In the genomic region with DNA sequence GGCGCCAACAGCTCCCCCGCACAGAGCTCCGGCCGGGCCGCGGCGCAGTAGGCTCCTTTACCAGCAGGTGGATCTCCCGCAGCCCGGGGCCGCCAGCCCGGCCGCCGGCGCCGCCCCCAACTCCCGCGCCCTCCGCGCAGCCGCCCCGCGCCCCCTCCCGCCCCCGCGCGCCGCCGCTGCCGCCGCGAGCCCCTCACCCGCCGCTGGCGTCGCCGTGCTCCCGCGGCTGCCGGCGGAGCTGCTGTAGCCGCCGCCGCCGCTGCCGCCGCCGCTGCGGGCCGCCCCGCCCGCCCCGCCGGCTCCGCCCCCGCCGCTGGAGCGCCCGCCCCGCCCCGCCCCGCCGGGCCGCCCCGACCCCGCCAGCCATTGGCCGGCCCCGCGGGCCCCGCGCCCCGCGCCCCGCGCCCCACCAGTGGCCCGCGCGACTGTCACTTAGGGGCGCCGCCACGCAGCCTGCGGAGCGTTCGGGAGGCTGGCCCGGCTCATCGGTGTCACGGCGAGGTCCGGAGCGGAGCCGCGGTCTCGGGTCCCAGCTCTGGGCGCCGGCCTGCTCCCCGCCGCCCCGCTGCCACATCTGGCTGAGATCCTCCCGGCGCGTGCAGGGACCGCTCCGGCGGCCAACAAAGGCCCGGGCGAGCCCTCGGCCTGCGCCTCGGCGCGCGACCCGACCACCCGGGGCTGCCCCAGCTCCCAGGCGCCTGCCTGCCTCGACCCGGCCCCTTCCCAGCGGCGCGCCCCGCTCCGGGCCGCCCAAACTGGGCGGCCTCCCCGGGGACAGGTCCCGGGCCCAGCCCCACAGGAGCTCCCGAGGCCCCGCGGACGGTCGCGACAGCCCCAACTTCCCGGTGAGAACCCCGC, we compare ENCODE assay signal across 8 cellular contexts. TPM values are rescaled to one million over a fixed set of nuclear protein-coding genes. Genes with fewer than 3 reads are reported as not detected.
A peak's percentile ranks its signal among the peaks of the same experiment; 100 is the strongest.
DNase-seq lines count a peak whose midpoint lies in the region; ATAC-seq and TF ChIP-seq lines count a peak whose summit lies in the region.

Gene MGAT4A, minus strand, starts transcription at position 282 of the 858 bp plus-strand sequence. CDS start 4,800 bp downstream, outside the sequence.

- H3K9me3 ChIP-seq in ES-I3 (ENCODE audit: control insufficient read depth, insufficient read depth, low read length) (no peaks in the 10 kb centered on the region), spleen (no peaks in the 10 kb centered on the region)

- H3K36me3 ChIP-seq in ES-I3 (ENCODE audit: insufficient read depth, low read length) (no peaks in the 10 kb centered on the region), brain microvascular endothelial cell (replicated peaks) (no peaks in the 10 kb centered on the region), spleen (peaks cover 0 to 4% (median 0%) of the 10 kb centered on the region in 6 donors)

- peak in 1 of 3 donors; percentile 63 for TF ChIP-seq POLR2A in spleen (IDR thresholded peaks at IDR 0.05)

- H3K27me3 ChIP-seq in brain microvascular endothelial cell (replicated peaks): peaks cover 14% of the 10 kb centered on the region
- H3K27me3 ChIP-seq in spleen (replicated peaks in 1 of 7): no peaks in the 10 kb centered on the region

- H3K9ac ChIP-seq in ES-I3 (ENCODE audit: low read depth, low read length): peak within 1 kb of the TSS; percentile 71

- WGBS in spleen, 5 donors: 0 to 1% (median 1%) methylated on average over 31 to 133 of the region's 133 CpGs

- no peak for TF ChIP-seq CTCF in brain microvascular endothelial cell (IDR thresholded peaks at IDR 0.05; ENCODE audit: low read depth, low read length, missing control alignments)
- TF ChIP-seq CTCF in spleen (IDR thresholded peaks at IDR 0.05 in 8 of 11, conservative IDR thresholded peaks at IDR 0.05 in 3 of 11): no peak

- intact Hi-C loops in spleen (cut with DNase I; ENCODE audit: low total_unique reads): no loop called here

- H3K4me1 ChIP-seq in ES-I3 (ENCODE audit: insufficient read depth, low read length): peaks cover 3% of the 10 kb centered on the region; the same call in 1 of the 2 replicates
- H3K4me1 ChIP-seq in spleen: peaks cover 21 to 88% (median 60%) of the 10 kb centered on the region in 6 donors

- H3K4me3 ChIP-seq in brain microvascular endothelial cell (ENCODE audit: low read depth, low read length): peak within 1 kb of the TSS; percentile 50
- peak within 1 kb of the TSS; percentile 59 to 88 (median 73) for H3K4me3 ChIP-seq in spleen

- in situ Hi-C loops in KBM-7 (cut with MboI; ENCODE audit: low pct_unique_long_range_greater_than_20kb, low sequenced_read_pairs): no loop called here
- in situ Hi-C loops in brain microvascular endothelial cell (cut with HindIII; ENCODE audit: low pct_ligation_motif_present, low sequenced_read_pairs): no loop called here

- no peak within 1 kb of the TSS for H3K27ac ChIP-seq in brain microvascular endothelial cell
- H3K27ac ChIP-seq in spleen: peak within 1 kb of the TSS; percentile 76 to 96 (median 92)

- ATAC-seq in GM21526 (IDR thresholded peaks at IDR 0.05; ENCODE audit: low FRiP score, unreplicated experiment): peak; percentile 69

- peak; percentile 47 for DNase-seq in KBM-7
- peak; percentile 78 for DNase-seq in UCSD-AML1 (lab: John Stamatoyannopoulos, UW; ENCODE audit: unreplicated experiment)
- no peak for DNase-seq in brain microvascular endothelial cell
- DNase-seq in iPS-NIHi7 (ENCODE audit: extremely low spot score): peak; percentile 82
- peak; percentile 95 for DNase-seq in spleen
- no peak for DNase-seq in H4 (ENCODE audit: low spot score)

RNA-seq across cellular contexts. Expression of gene MGAT4A, which starts in this region (rescaled TPM):
- total RNA-seq in spleen: 10 to 100 TPM; 30.4 to 45.9 (median 33.9) TPM
- 10 to 100 TPM in 1 of 3 donors, 1 to 10 TPM in 2; 5.7 to 10.7 (median 6.2) TPM for polyA plus RNA-seq in spleen
- 5.2 and 5.6 TPM in 2 replicates for total RNA-seq in H4 (2014; rRNA removed; shearing (Covaris generic))

Comparison
In these comparisons a context has a peak if more than half of its experiments do, and no peak if none do; other contexts are left out.
1. DNase-seq: peak in KBM-7 (single experiment), UCSD-AML1 (single experiment), iPS-NIHi7 (single experiment) and spleen (single experiment); none in brain microvascular endothelial cell (single experiment) and H4 (single experiment).